Comparison of ENCODE assay signal across 14 cellular contexts in genomic region chr6:83270971-83271714, GRCh38.
DNase-seq lines count a peak whose midpoint lies in the region; ATAC-seq and TF ChIP-seq lines count a peak whose summit lies in the region.
"Had no signal": no experiment of that assay in that cellular context is flagged by ENCODE, and none has a peak within 500 bp of the region (broad histone marks: within the 10 kb centered on the region; RNA-seq: fewer than 3 reads in every experiment).

No MANE protein-coding gene starts in this region.

- ATAC-seq in GM19468 (IDR thresholded peaks at IDR 0.05; ENCODE audit: extremely low read depth, unreplicated experiment) (peak; percentile 66), HG02588 (IDR thresholded peaks at IDR 0.05; ENCODE audit: unreplicated experiment) (no peak)
- ATAC-seq: gastrocnemius medialis had no signal

- TF ChIP-seq CTCF in NB4 (IDR thresholded peaks at IDR 0.05; ENCODE audit: low read depth, low read length) (no peak), fibroblast of mammary gland (conservative IDR thresholded peaks at IDR 0.05; ENCODE audit: control insufficient read depth, insufficient read depth, low read depth, low read length) (no peak), GM13977 (IDR thresholded peaks at IDR 0.05; ENCODE audit: extremely low read depth, insufficient read depth, missing control alignments) (no peak)

- in situ Hi-C loops in GM13977 (cut with MboI; ENCODE audit: low pct_unique_long_range_greater_than_20kb, low sequenced_read_pairs, unreplicated experiment), result no loop called here

- TF ChIP-seq POLR2A in NB4 (IDR thresholded peaks at IDR 0.05; ENCODE audit: extremely low read depth, insufficient read length), result no peak

- no peak overlapping the region for H3K4me3 ChIP-seq in NB4 (ENCODE audit: low read depth, low read length)
- no peak overlapping the region for H3K4me3 ChIP-seq in fibroblast of mammary gland (ENCODE audit: control insufficient read depth, low read depth, low read length)
- H3K4me3 ChIP-seq: gastrocnemius medialis had no signal

- DNase-seq in AG08395 (ENCODE audit: low spot score), result peak; percentile 30
- peak; percentile 2 for DNase-seq in NB4 (ENCODE audit: low read depth)
- peak; percentile 89 for DNase-seq in fibroblast of mammary gland (ENCODE audit: low read depth)
- no peak for DNase-seq in GM13977 (ENCODE audit: low spot score)
- no peak for DNase-seq in HK-2 (ENCODE audit: unreplicated experiment)
- DNase-seq in caudate nucleus (lab: John Stamatoyannopoulos, UW), result no peak
- DNase-seq: activated naive CD4-positive, alpha-beta T cell treated with anti-CD3 and anti-CD28 coated beads, Interleukin-2, amount 10 ng/mL, durations not matched to agents 7 days and 5 days; CD4-positive, alpha-beta memory T cell; gastrocnemius medialis; NCI-H510A treated with DMSO at 0.1 percent for 48 hours; stimulated activated CD4-positive, alpha-beta T cell treated with anti-CD3 and anti-CD28 coated beads, Interleukin-4, amount 100 ng/mL, for 24 hours; T1000 had no signal

- no peak overlapping the region for H3K27ac ChIP-seq in caudate nucleus (ENCODE audit: low read depth, low read length)
- H3K27ac ChIP-seq: gastrocnemius medialis had no signal

Comparison
In these comparisons a context has a peak if more than half of its experiments do, and no peak if none do; other contexts are left out.
1. DNase-seq: peak in AG08395 (single experiment), NB4 (single experiment) and fibroblast of mammary gland (single experiment); none in GM13977 (single experiment), HK-2 (single experiment) and caudate nucleus (0 of 61).